8 cellular contexts compared by ENCODE assay signal in the genomic region with DNA sequence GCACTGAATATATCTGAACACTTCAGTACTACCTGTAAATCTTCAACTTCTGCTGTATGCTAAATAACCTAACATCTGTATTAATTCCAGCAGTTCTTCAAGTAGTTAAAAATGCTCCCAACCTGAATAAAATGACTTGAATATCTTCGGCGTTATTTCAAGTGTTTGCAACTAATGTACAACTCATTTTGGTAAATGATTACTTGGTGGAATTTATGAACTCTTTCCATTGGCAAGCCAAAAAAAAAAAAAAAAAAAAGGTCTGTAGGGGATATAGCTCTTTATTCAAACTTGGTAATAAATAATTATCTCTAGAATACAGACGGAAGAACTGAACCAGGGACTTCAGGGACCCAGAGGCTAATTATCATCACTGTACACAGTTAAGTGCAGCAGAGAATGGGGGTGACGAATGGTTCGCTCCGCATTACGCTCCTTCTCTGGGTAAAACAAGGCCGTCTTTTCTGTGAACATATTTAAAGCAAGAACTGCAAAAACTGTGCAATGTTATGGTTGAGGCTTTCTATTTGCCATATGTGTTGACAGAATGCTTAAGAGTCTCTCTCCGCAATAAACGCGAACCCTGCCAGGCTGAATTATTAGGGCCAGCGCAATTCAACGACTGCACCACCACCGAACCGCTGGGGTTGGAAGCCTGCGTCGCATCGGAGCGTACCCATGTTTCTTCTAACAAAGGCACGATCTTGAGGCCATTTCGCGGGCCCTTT. TPM values are rescaled to one million over a fixed set of nuclear protein-coding genes. Genes with fewer than 3 reads are reported as not detected.
DNase-seq lines count a peak whose midpoint lies in the region; ATAC-seq and TF ChIP-seq lines count a peak whose summit lies in the region.

No MANE protein-coding gene starts in this region.

- CTCF ChIA-PET in activated naive CD4-positive, alpha-beta T cell treated with anti-CD3 and anti-CD28 coated beads for 36 hours (lab: Charles Lee), result interaction anchor here (0.7 to 1.4 kb wide), 4 partner anchors 21 to 247 kb away, joined by 3 to 5 read pairs (median 3); no protein-coding TSS in a partner anchor
- CTCF ChIA-PET in MCF 10A (lab: Yijun Ruan, JAX), result interaction anchor here (0.6 to 0.7 kb wide), 5 partner anchors 9 to 79 kb away, joined by 3 read pairs; no protein-coding TSS in a partner anchor

- H3K9me3 Mint-ChIP-seq in activated naive CD4-positive, alpha-beta T cell treated with anti-CD3 and anti-CD28 coated beads for 36 hours, result no peaks in the 10 kb centered on the region
- no peaks in the 10 kb centered on the region for H3K9me3 Mint-ChIP-seq in MCF 10A (ENCODE audit: unreplicated experiment)
- no peaks in the 10 kb centered on the region for H3K9me3 Mint-ChIP-seq in type B pancreatic cell

- peaks cover 14% of the 10 kb centered on the region for H3K4me1 Mint-ChIP-seq in activated naive CD4-positive, alpha-beta T cell treated with anti-CD3 and anti-CD28 coated beads for 36 hours (ENCODE audit: low read depth)
- peaks cover 16% of the 10 kb centered on the region for H3K4me1 Mint-ChIP-seq in MCF 10A (ENCODE audit: insufficient read depth, unreplicated experiment)
- peaks cover 12% of the 10 kb centered on the region for H3K4me1 Mint-ChIP-seq in type B pancreatic cell (ENCODE audit: unreplicated experiment)

- no peaks in the 10 kb centered on the region for H3K27me3 Mint-ChIP-seq in activated naive CD4-positive, alpha-beta T cell treated with anti-CD3 and anti-CD28 coated beads for 36 hours (ENCODE audit: low read depth)
- H3K27me3 Mint-ChIP-seq in MCF 10A (ENCODE audit: insufficient read depth, unreplicated experiment) (no peaks in the 10 kb centered on the region), type B pancreatic cell (no peaks in the 10 kb centered on the region)

- peaks cover 6% of the 10 kb centered on the region for H3K36me3 Mint-ChIP-seq in activated naive CD4-positive, alpha-beta T cell treated with anti-CD3 and anti-CD28 coated beads for 36 hours (ENCODE audit: low read depth)
- peaks cover 6% of the 10 kb centered on the region for H3K36me3 Mint-ChIP-seq in MCF 10A (ENCODE audit: insufficient read depth, unreplicated experiment)
- no peaks in the 10 kb centered on the region for H3K36me3 Mint-ChIP-seq in type B pancreatic cell

- H3K27ac ChIP-seq in lower lobe of right lung, result peak overlapping the region; percentile 100

- peak in 1 of 2 donors; percentile 15 for ATAC-seq in lower lobe of right lung

- no peaks in the 10 kb centered on the region for H3K9me3 ChIP-seq in lower lobe of right lung

- H3K4me3 ChIP-seq in lower lobe of right lung, result peak overlapping the region; percentile 80

- intact Hi-C loops in activated naive CD4-positive, alpha-beta T cell treated with anti-CD3 and anti-CD28 coated beads for 36 hours (cut with micrococcal nuclease), result loop anchor here (1.0 to 5.0 kb wide), 6 partner anchors 46 to 1080 kb away; partner anchors contain the start of gene SREK1
- intact Hi-C loops in MCF 10A (cut with micrococcal nuclease), result loop anchor here (5.0 kb wide), 2 partner anchors 88 to 202 kb away; partner anchors contain the start of genes NLN and SGTB
- intact Hi-C loops in lower lobe of right lung (cut with DNase I), result no loop called here

- H3K4me3 Mint-ChIP-seq in activated naive CD4-positive, alpha-beta T cell treated with anti-CD3 and anti-CD28 coated beads for 36 hours, result peak overlapping the region; percentile 78
- H3K4me3 Mint-ChIP-seq in MCF 10A (ENCODE audit: unreplicated experiment), result peak overlapping the region; percentile 81
- H3K4me3 Mint-ChIP-seq in type B pancreatic cell, result peak overlapping the region; percentile 94

- POLR2A ChIA-PET in MCF 10A (lab: Yijun Ruan, JAX), result interaction anchor here (0.6 to 6.7 kb wide), 11 partner anchors 10 to 1957 kb away, joined by 3 to 65 read pairs (median 4); partner anchors contain the start of genes NLN, SGTB, SREK1 and TRIM23

- H3K27ac Mint-ChIP-seq in activated naive CD4-positive, alpha-beta T cell treated with anti-CD3 and anti-CD28 coated beads for 36 hours, result peak overlapping the region; percentile 83
- peak overlapping the region; percentile 92 for H3K27ac Mint-ChIP-seq in MCF 10A (ENCODE audit: low read depth, unreplicated experiment)
- H3K27ac Mint-ChIP-seq in type B pancreatic cell, result peak overlapping the region; percentile 94

- no peaks in the 10 kb centered on the region for H3K36me3 ChIP-seq in lower lobe of right lung

- DNase-seq in activated naive CD4-positive, alpha-beta T cell treated with anti-CD3 and anti-CD28 coated beads for 36 hours, result no peak
- DNase-seq in activated naive CD4-positive, alpha-beta T cell treated with anti-CD3 and anti-CD28 coated beads, Interleukin-2, amount 50 U/mL, for 16 hours, result no peak
- peak; percentile 20 for DNase-seq in NCI-H1417 treated with DMSO at 0.1 percent for 48 hours (lab: John Stamatoyannopoulos, UW)
- DNase-seq in MCF 10A (ENCODE audit: unreplicated experiment), result no peak
- DNase-seq in lower lobe of right lung, result no peak
- DNase-seq in type B pancreatic cell (ENCODE audit: extremely low spot score, unreplicated experiment), result no peak
- DNase-seq in NCI-H128 (lab: John Stamatoyannopoulos, UW; ENCODE audit: unreplicated experiment), result no peak
- no peak for DNase-seq in SW 1271 (lab: John Stamatoyannopoulos, UW)

- no peaks in the 10 kb centered on the region for H3K27me3 ChIP-seq in lower lobe of right lung (ENCODE audit: low read depth)

- peaks cover 12% of the 10 kb centered on the region for H3K4me1 ChIP-seq in lower lobe of right lung

- TSS peak; percentile 35 for BruUV-seq in MCF 10A (replicated peaks; lab: Mats Ljungman, UMichigan)

- TF ChIP-seq CTCF in MCF 10A (IDR thresholded peaks at IDR 0.05; ENCODE audit: unreplicated experiment) (no peak), lower lobe of right lung (IDR thresholded peaks at IDR 0.05) (no peak), type B pancreatic cell (conservative IDR thresholded peaks at IDR 0.05) (no peak)

RNA-seq across cellular contexts. Expression of gene ERBIN, which starts 1.8 kb away (rescaled TPM):
- total RNA-seq in activated naive CD4-positive, alpha-beta T cell treated with anti-CD3 and anti-CD28 coated beads for 36 hours, result 10 to 100 TPM; 41.9 to 42.2 TPM
- total RNA-seq in MCF 10A (2022), result 69.2 and 71.3 TPM in 2 replicates
- 68.2 TPM for total RNA-seq in lower lobe of right lung
- 57.5 and 60.2 TPM in 2 replicates for total RNA-seq in type B pancreatic cell (ENCODE audit: low replicate concordance)
